13 cellular contexts compared by ENCODE assay signal in genomic region chr10:34689053-34689452, GRCh38.
DNase-seq lines count a peak whose midpoint lies in the region; ATAC-seq and TF ChIP-seq lines count a peak whose summit lies in the region.
"Had no signal": no experiment of that assay in that cellular context is flagged by ENCODE, and none has a peak within 500 bp of the region (broad histone marks: within the 10 kb centered on the region; RNA-seq: fewer than 3 reads in every experiment).

No MANE protein-coding gene starts in this region.

- H3K4me3 ChIP-seq in GM23248 (peak overlapping the region; percentile 36), esophagus muscularis mucosa (no peak overlapping the region)

- no peaks in the 10 kb centered on the region for H3K27me3 Mint-ChIP-seq in nephron (ENCODE audit: low read depth)
- no peaks in the 10 kb centered on the region for H3K27me3 Mint-ChIP-seq in endothelial cell (ENCODE audit: unreplicated experiment)
- H3K27me3 Mint-ChIP-seq: activated CD8-positive, alpha-beta memory T cell treated with anti-CD3 and anti-CD28 coated beads, Interleukin-2, amount 10 ng/mL, durations not matched to agents 7 days and 5 days had no signal

- no peaks in the 10 kb centered on the region for H3K36me3 ChIP-seq in GM23248 (ENCODE audit: low read depth)
- no peaks in the 10 kb centered on the region for H3K36me3 ChIP-seq in esophagus muscularis mucosa

- H3K4me3 Mint-ChIP-seq in nephron: no peak overlapping the region
- H3K4me3 Mint-ChIP-seq in endothelial cell (ENCODE audit: unreplicated experiment): no peak overlapping the region
- H3K4me3 Mint-ChIP-seq: activated CD8-positive, alpha-beta memory T cell treated with anti-CD3 and anti-CD28 coated beads, Interleukin-2, amount 10 ng/mL, durations not matched to agents 7 days and 5 days had no signal

- H3K27ac Mint-ChIP-seq in nephron: peak overlapping the region in 2 of 3 experiments; percentile 12 to 32
- no peak overlapping the region for H3K27ac Mint-ChIP-seq in endothelial cell (ENCODE audit: unreplicated experiment)
- H3K27ac Mint-ChIP-seq: activated CD8-positive, alpha-beta memory T cell treated with anti-CD3 and anti-CD28 coated beads, Interleukin-2, amount 10 ng/mL, durations not matched to agents 7 days and 5 days had no signal

- no peaks in the 10 kb centered on the region for H4K20me1 ChIP-seq in GM23248 (ENCODE audit: insufficient read depth)

- H3K9me3 ChIP-seq in GM23248 (ENCODE audit: low read depth): no peaks in the 10 kb centered on the region
- no peaks in the 10 kb centered on the region for H3K9me3 ChIP-seq in esophagus muscularis mucosa

- TF ChIP-seq POLR2A in esophagus muscularis mucosa (IDR thresholded peaks at IDR 0.05; ENCODE audit: low read depth): no peak

- H3K4me1 Mint-ChIP-seq in nephron (peaks cover 33% of the 10 kb centered on the region), endothelial cell (ENCODE audit: unreplicated experiment) (peaks cover 7% of the 10 kb centered on the region)
- H3K4me1 Mint-ChIP-seq: activated CD8-positive, alpha-beta memory T cell treated with anti-CD3 and anti-CD28 coated beads, Interleukin-2, amount 10 ng/mL, durations not matched to agents 7 days and 5 days had no signal

- in situ Hi-C loops in GM23248 (cut with MboI): loop anchor here (10.0 kb wide), 1 partner anchor 126 kb away; the partner anchor contains the start of gene PARD3

- H3K9me2 ChIP-seq in GM23248 (ENCODE audit: insufficient read depth): no peaks in the 10 kb centered on the region

- H3K27ac ChIP-seq in GM23248 (no peak overlapping the region), esophagus muscularis mucosa (replicated peaks in 1 of 4) (no peak overlapping the region)

- no peaks in the 10 kb centered on the region for H3K27me3 ChIP-seq in GM23248 (replicated peaks; ENCODE audit: insufficient read depth)
- H3K27me3 ChIP-seq in esophagus muscularis mucosa: no peaks in the 10 kb centered on the region

- ATAC-seq in GM21447 (IDR thresholded peaks at IDR 0.05; ENCODE audit: unreplicated experiment): no peak
- ATAC-seq: activated CD8-positive, alpha-beta memory T cell treated with anti-CD3 and anti-CD28 coated beads, Interleukin-2, amount 10 ng/mL, durations not matched to agents 7 days and 5 days had no signal

- peaks cover 56% of the 10 kb centered on the region for H3K79me2 ChIP-seq in GM23248 (ENCODE audit: insufficient read depth)

- H3F3A ChIP-seq in GM23248 (ENCODE audit: insufficient read depth): no peaks in the 10 kb centered on the region

- H3K9me3 Mint-ChIP-seq in nephron: peaks cover 3% of the 10 kb centered on the region
- H3K9me3 Mint-ChIP-seq in endothelial cell (ENCODE audit: unreplicated experiment): no peaks in the 10 kb centered on the region

- TF ChIP-seq CTCF in esophagus muscularis mucosa (IDR thresholded peaks at IDR 0.05) (no peak), nephron (IDR thresholded peaks at IDR 0.05; ENCODE audit: unreplicated experiment in 3 of 3) (no peak), endothelial cell (IDR thresholded peaks at IDR 0.05; ENCODE audit: unreplicated experiment) (no peak)

- no peak for TF ChIP-seq EP300 in esophagus muscularis mucosa (IDR thresholded peaks at IDR 0.05)

- peak; percentile 83 for DNase-seq in GM23248
- peak; percentile 57 for DNase-seq in NCI-H2171 treated with DMSO at 0.1 percent for 48 hours (lab: John Stamatoyannopoulos, UW)
- peak; percentile 64 for DNase-seq in esophagus muscularis mucosa (ENCODE audit: extremely low spot score)
- no peak for DNase-seq in DMS53 (lab: John Stamatoyannopoulos, UW)
- DNase-seq in endothelial cell (ENCODE audit: low spot score): no peak
- DNase-seq: activated CD8-positive, alpha-beta memory T cell treated with anti-CD3 and anti-CD28 coated beads, Interleukin-2, amount 10 ng/mL, durations not matched to agents 7 days and 5 days; activated naive CD4-positive, alpha-beta T cell treated with anti-CD3 and anti-CD28 coated beads, Interleukin-2, amount 50 U/mL, for 16 hours; cortex of kidney; NCI-H187 treated with DMSO at 0.1 percent for 48 hours; small intestine; substantia nigra had no signal

- intact Hi-C loops in esophagus muscularis mucosa (cut with DNase I): no loop called here

- peak overlapping the region; percentile 59 for H3K4me2 ChIP-seq in GM23248 (ENCODE audit: unreplicated experiment)

- 7 to 10% methylated on average over 8 of the region's 8 CpGs for WGBS in GM23248 (ENCODE audit: low coverage in 1 of 2, low lambda C conversion rate in 2 of 2, missing lambda C conversion rate in 2 of 2), 2 experiments
- 40% methylated on average over 8 of the region's 8 CpGs for WGBS in esophagus muscularis mucosa

- H3K36me3 Mint-ChIP-seq in nephron (ENCODE audit: low read depth) (peaks cover 31% of the 10 kb centered on the region), endothelial cell (ENCODE audit: low read depth, unreplicated experiment) (no peaks in the 10 kb centered on the region)
- H3K36me3 Mint-ChIP-seq: activated CD8-positive, alpha-beta memory T cell treated with anti-CD3 and anti-CD28 coated beads, Interleukin-2, amount 10 ng/mL, durations not matched to agents 7 days and 5 days had no signal

- H3K9ac ChIP-seq in GM23248: peak overlapping the region; percentile 16; the same call in 1 of the 2 replicates

- peaks cover 9% of the 10 kb centered on the region for H3K4me1 ChIP-seq in GM23248 (ENCODE audit: insufficient read depth)
- peaks cover 7 to 45% (median 26%) of the 10 kb centered on the region in 4 donors for H3K4me1 ChIP-seq in esophagus muscularis mucosa

- H2AFZ ChIP-seq in GM23248: no peak overlapping the region

Comparison
In these comparisons a context has a peak if more than half of its experiments do, and no peak if none do; other contexts are left out.
1. DNase-seq: peak in GM23248 (single experiment), NCI-H2171 treated with DMSO at 0.1 percent for 48 hours (single experiment) and esophagus muscularis mucosa (single experiment); none in DMS53 (single experiment) and endothelial cell (single experiment).